In the genomic region with DNA sequence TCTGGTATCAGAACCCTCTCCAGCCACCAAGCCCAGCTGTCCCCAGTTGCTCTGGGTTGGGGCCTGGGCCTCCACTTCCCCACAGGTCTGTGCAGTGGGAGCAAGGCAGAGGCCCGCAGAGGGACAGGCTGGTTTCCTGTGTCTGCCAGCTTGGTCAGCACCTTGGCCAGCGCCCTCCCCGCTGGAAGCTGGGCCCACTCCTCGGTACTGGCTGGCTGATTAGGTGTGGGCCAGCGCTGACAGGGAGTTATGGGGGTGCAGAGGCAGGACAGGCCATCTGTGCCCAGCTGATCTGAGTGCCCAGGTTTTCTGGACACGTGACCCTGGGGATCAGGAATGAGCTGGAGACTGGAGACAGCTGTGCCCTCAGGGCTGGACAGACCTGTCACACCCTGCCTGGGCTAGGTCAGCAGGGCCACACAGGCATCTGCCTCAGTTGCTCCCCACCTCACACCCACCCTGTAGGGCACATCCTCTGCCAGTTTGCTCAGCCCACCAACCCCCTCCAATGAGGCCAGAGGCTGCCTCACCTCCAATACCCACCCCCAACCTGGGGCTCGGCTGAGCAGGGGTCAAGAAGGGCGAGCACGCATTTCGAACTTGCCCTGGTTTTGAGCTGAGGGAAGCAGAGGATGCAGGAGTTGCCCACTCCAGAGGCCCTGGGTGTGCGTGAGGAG, we compare ENCODE assay signal across 13 cellular contexts.
DNase-seq lines count a peak whose midpoint lies in the region; ATAC-seq and TF ChIP-seq lines count a peak whose summit lies in the region.
"Had no signal": no experiment of that assay in that cellular context is flagged by ENCODE, and none has a peak within 500 bp of the region (broad histone marks: within the 10 kb centered on the region; RNA-seq: fewer than 3 reads in every experiment).

No MANE protein-coding gene starts in this region.

- DNase-seq in AG20443 (ENCODE audit: low spot score) (peak; percentile 52), KBM-7 (peak; percentile 46), choroid plexus epithelial cell (ENCODE audit: low read depth) (peak; percentile 59), mucosa of gallbladder (ENCODE audit: low spot score) (peak; percentile 42), activated gamma-delta T cell (lab: John Stamatoyannopoulos, UW) (no peak)
- DNase-seq in stimulated activated effector memory CD8-positive, alpha-beta T cell treated with anti-CD3 and anti-CD28 coated beads, Interleukin-12 subunit alpha, Interleukin-12 subunit beta, amount 100 ng/mL, for 72 hours (ENCODE audit: low spot score in 2 of 2) = no peak
- DNase-seq: COR-L47, natural killer cell, NCI-H2081, SHP77 had no signal

- no peaks in the 10 kb centered on the region for H3K36me3 Mint-ChIP-seq in stimulated activated effector memory CD8-positive, alpha-beta T cell treated with anti-CD3 and anti-CD28 coated beads, Interleukin-12 subunit alpha, Interleukin-12 subunit beta, amount 100 ng/mL, for 72 hours
- H3K36me3 Mint-ChIP-seq: natural killer cell had no signal

- no peak for TF ChIP-seq CTCF in choroid plexus epithelial cell (conservative IDR thresholded peaks at IDR 0.05; ENCODE audit: low read depth, low read length)

- H3K4me3 Mint-ChIP-seq in stimulated activated effector memory CD8-positive, alpha-beta T cell treated with anti-CD3 and anti-CD28 coated beads, Interleukin-12 subunit alpha, Interleukin-12 subunit beta, amount 100 ng/mL, for 72 hours = no peak overlapping the region

- H3K27ac Mint-ChIP-seq in stimulated activated effector memory CD8-positive, alpha-beta T cell treated with anti-CD3 and anti-CD28 coated beads, Interleukin-12 subunit alpha, Interleukin-12 subunit beta, amount 100 ng/mL, for 72 hours = no peak overlapping the region
- H3K27ac Mint-ChIP-seq: natural killer cell had no signal

- no peaks in the 10 kb centered on the region for H3K4me1 Mint-ChIP-seq in stimulated activated effector memory CD8-positive, alpha-beta T cell treated with anti-CD3 and anti-CD28 coated beads, Interleukin-12 subunit alpha, Interleukin-12 subunit beta, amount 100 ng/mL, for 72 hours
- H3K4me1 Mint-ChIP-seq: natural killer cell had no signal

- no peak overlapping the region for H3K4me3 ChIP-seq in choroid plexus epithelial cell (ENCODE audit: low read depth, low read length)
- H3K4me3 ChIP-seq: hepatocyte had no signal

- ATAC-seq in stimulated activated effector memory CD8-positive, alpha-beta T cell treated with anti-CD3 and anti-CD28 coated beads, Interleukin-12 subunit alpha, Interleukin-12 subunit beta, amount 100 ng/mL, for 72 hours = no peak
- ATAC-seq in GM18861 (IDR thresholded peaks at IDR 0.05; ENCODE audit: unreplicated experiment) (no peak), HG02588 (IDR thresholded peaks at IDR 0.05; ENCODE audit: unreplicated experiment) (no peak)
- ATAC-seq: natural killer cell had no signal

- no peaks in the 10 kb centered on the region for H3K9me3 Mint-ChIP-seq in stimulated activated effector memory CD8-positive, alpha-beta T cell treated with anti-CD3 and anti-CD28 coated beads, Interleukin-12 subunit alpha, Interleukin-12 subunit beta, amount 100 ng/mL, for 72 hours
- H3K9me3 Mint-ChIP-seq: natural killer cell had no signal

- in situ Hi-C loops in KBM-7 (cut with MboI; ENCODE audit: low pct_unique_long_range_greater_than_20kb, low sequenced_read_pairs) = no loop called here

Comparison
In these comparisons a context has a peak if more than half of its experiments do, and no peak if none do; other contexts are left out.
1. DNase-seq: peak in AG20443 (single experiment), KBM-7 (single experiment), choroid plexus epithelial cell (single experiment) and mucosa of gallbladder (single experiment); none in activated gamma-delta T cell (single experiment) and stimulated activated effector memory CD8-positive, alpha-beta T cell treated with anti-CD3 and anti-CD28 coated beads, Interleukin-12 subunit alpha, Interleukin-12 subunit beta, amount 100 ng/mL, for 72 hours (0 of 2).